Comparison of ENCODE assay signal across 19 cellular contexts in the genomic region with DNA sequence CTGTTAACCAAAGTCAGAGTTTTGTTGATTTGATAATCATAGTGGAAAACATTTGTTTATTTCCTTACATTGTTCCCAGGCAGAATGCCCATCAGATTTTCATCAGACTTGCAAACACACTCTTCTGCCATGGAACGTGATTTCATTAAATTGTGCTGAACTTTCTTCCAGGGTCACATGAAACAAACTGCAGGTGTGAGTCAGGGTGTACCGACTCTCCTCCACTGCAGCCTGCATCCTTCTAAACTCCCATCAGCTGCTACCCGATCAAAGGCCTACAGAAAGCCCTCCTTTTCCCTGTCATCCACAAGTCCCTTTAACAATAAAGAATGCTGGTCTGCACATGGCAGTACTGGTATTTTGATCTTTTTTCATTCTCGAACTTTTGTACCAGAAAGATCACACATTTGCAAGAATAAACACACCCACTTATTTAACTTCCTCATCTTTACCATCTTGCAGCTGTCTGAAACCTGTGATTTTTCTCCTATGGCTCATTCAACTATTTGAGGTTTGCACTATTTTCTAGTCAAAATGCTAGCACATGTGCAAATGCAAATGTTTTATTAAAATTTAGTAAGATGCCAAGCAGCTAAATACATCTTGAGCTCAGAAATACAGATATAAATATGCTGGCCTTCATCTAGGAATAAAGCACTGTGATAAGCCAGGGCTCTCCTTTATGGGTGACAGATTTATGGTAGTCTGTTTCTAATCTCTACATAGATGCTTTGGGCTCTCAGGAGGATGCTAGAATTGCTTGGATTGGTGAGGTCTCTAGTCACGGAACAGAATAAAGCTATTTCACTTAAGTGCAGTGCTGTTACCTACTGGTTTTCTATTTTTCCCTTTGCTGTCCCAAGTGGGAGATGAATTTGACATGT. TPM values are rescaled to one million over a fixed set of nuclear protein-coding genes. Genes with fewer than 3 reads are reported as not detected.
A peak's percentile ranks its signal among the peaks of the same experiment; 100 is the strongest.
DNase-seq lines count a peak whose midpoint lies in the region; ATAC-seq, FAIRE-seq and TF ChIP-seq lines count a peak whose summit lies in the region.
"Had no signal": no experiment of that assay in that cellular context is flagged by ENCODE, and none has a peak within 500 bp of the region (broad histone marks: within the 10 kb centered on the region; RNA-seq: fewer than 3 reads in every experiment).

No MANE protein-coding gene starts in this region.

- peak; percentile 67 for DNase-seq in NAMALWA (ENCODE audit: low spot score)
- no peak for DNase-seq in pancreas
- no peak for DNase-seq in stimulated activated CD4-positive, alpha-beta T cell treated with anti-CD3 and anti-CD28 coated beads, Interleukin-2, amount 100 ng/mL, for 24 hours
- DNase-seq in natural killer cell = no peak
- DNase-seq in foreskin keratinocyte = no peak
- DNase-seq: activated CD4-positive, alpha-beta T cell treated with anti-CD3 and anti-CD28 coated beads for 1 hour; activated naive CD8-positive, alpha-beta T cell treated with anti-CD3 and anti-CD28 coated beads, Interleukin-2, amount 50 U/mL, for 24 hours; glutamatergic neuron; NCI-H1417 treated with DMSO at 0.1 percent for 48 hours; NCI-H446; small intestine had no signal

- H3K27me3 Mint-ChIP-seq in nephron (ENCODE audit: low read depth) = no peaks in the 10 kb centered on the region
- H3K27me3 Mint-ChIP-seq in natural killer cell (ENCODE audit: low read depth in 2 of 2) = no peaks in the 10 kb centered on the region
- H3K27me3 Mint-ChIP-seq: activated naive CD8-positive, alpha-beta T cell treated with anti-CD3 and anti-CD28 coated beads, Interleukin-2, amount 50 U/mL, for 24 hours had no signal

- FAIRE-seq in pancreas (lab: Jason Lieb, UNC) = no peak
- FAIRE-seq: endothelial cell of umbilical vein, keratinocyte, small intestine had no signal

- no peaks in the 10 kb centered on the region for H3K9me3 Mint-ChIP-seq in nephron
- H3K9me3 Mint-ChIP-seq in natural killer cell = peaks cover 7 to 9% of the 10 kb centered on the region in 2 donors
- H3K9me3 Mint-ChIP-seq: activated naive CD8-positive, alpha-beta T cell treated with anti-CD3 and anti-CD28 coated beads, Interleukin-2, amount 50 U/mL, for 24 hours; T-helper 1 cell treated with Interleukin-12 subunit alpha and Interleukin-12 subunit beta and Interleukin-4 antibody, amounts not matched to agents 30 μg/mL and 1 μg/mL, for 36 hours had no signal

- no peaks in the 10 kb centered on the region for H3K9me3 ChIP-seq in pancreas

- no peak for TF ChIP-seq CTCF in nephron (IDR thresholded peaks at IDR 0.05; ENCODE audit: unreplicated experiment in 3 of 3)
- TF ChIP-seq CTCF in pancreas (IDR thresholded peaks at IDR 0.05) = no peak
- TF ChIP-seq CTCF in natural killer cell (IDR thresholded peaks at IDR 0.05) = no peak
- no peak for TF ChIP-seq CTCF in foreskin keratinocyte (conservative IDR thresholded peaks at IDR 0.05)

- no peaks in the 10 kb centered on the region for H3K36me3 ChIP-seq in pancreas

- H3K27me3 ChIP-seq in pancreas (no peaks in the 10 kb centered on the region), foreskin keratinocyte (no peaks in the 10 kb centered on the region)

- ATAC-seq in GM19043 (IDR thresholded peaks at IDR 0.05; ENCODE audit: low read depth, unreplicated experiment) (peak; percentile 62), HG02678 (IDR thresholded peaks at IDR 0.05; ENCODE audit: unreplicated experiment) (peak; percentile 82), pancreas (no peak), natural killer cell (no peak), foreskin keratinocyte (no peak)
- ATAC-seq: activated naive CD8-positive, alpha-beta T cell treated with anti-CD3 and anti-CD28 coated beads, Interleukin-2, amount 50 U/mL, for 24 hours; Panc1 had no signal

- H3K27ac Mint-ChIP-seq in nephron (peak overlapping the region; percentile 10 to 45 (median 14)), natural killer cell (no peak overlapping the region)
- H3K27ac Mint-ChIP-seq: activated naive CD8-positive, alpha-beta T cell treated with anti-CD3 and anti-CD28 coated beads, Interleukin-2, amount 50 U/mL, for 24 hours; CD14-positive monocyte; T-helper 1 cell treated with Interleukin-12 subunit alpha and Interleukin-12 subunit beta and Interleukin-4 antibody, amounts not matched to agents 30 μg/mL and 1 μg/mL, for 36 hours had no signal

- H3K4me3 Mint-ChIP-seq in nephron = no peak overlapping the region
- no peak overlapping the region for H3K4me3 Mint-ChIP-seq in natural killer cell
- H3K4me3 Mint-ChIP-seq: activated naive CD8-positive, alpha-beta T cell treated with anti-CD3 and anti-CD28 coated beads, Interleukin-2, amount 50 U/mL, for 24 hours; CD14-positive monocyte; T-helper 1 cell treated with Interleukin-12 subunit alpha and Interleukin-12 subunit beta and Interleukin-4 antibody, amounts not matched to agents 30 μg/mL and 1 μg/mL, for 36 hours had no signal

- H3K36me3 Mint-ChIP-seq in nephron (ENCODE audit: low read depth) (no peaks in the 10 kb centered on the region), natural killer cell (no peaks in the 10 kb centered on the region)
- H3K36me3 Mint-ChIP-seq: CD14-positive monocyte had no signal

- intact Hi-C loops in pancreas (cut with DNase I) (no loop called here), natural killer cell (cut with micrococcal nuclease) (no loop called here)

- 58 to 63% methylated on average over 5 of the region's 5 CpGs for WGBS in pancreas, 2 donors

- H3K4me1 ChIP-seq in pancreas (no peaks in the 10 kb centered on the region), foreskin keratinocyte (no peaks in the 10 kb centered on the region)

- no peak overlapping the region for H3K4me3 ChIP-seq in pancreas

- H3K27ac ChIP-seq in pancreas = no peak overlapping the region
- H3K27ac ChIP-seq in foreskin keratinocyte = no peak overlapping the region

- peaks cover 38% of the 10 kb centered on the region for H3K4me1 Mint-ChIP-seq in nephron
- H3K4me1 Mint-ChIP-seq in natural killer cell = no peaks in the 10 kb centered on the region
- H3K4me1 Mint-ChIP-seq: activated naive CD8-positive, alpha-beta T cell treated with anti-CD3 and anti-CD28 coated beads, Interleukin-2, amount 50 U/mL, for 24 hours; CD14-positive monocyte had no signal

RNA-seq across cellular contexts. Expression of gene ARHGAP24, which starts 25.8 kb away (rescaled TPM):
- total RNA-seq in pancreas (10 to 100 TPM; 16.5 to 34.7 (median 18.9) TPM), natural killer cell (1 to 10 TPM; 1.7 to 3.6 (median 1.7) TPM), foreskin keratinocyte (0.99 and 1.4 TPM in 2 replicates)
- polyA plus RNA-seq in pancreas (10 to 100 TPM; 10.5 to 11.5 TPM), foreskin keratinocyte (0.45 and 0.71 TPM in 2 replicates)

Comparison
In these comparisons a context has a peak if more than half of its experiments do, and no peak if none do; other contexts are left out.
1. ATAC-seq: peak in GM19043 (single experiment) and HG02678 (single experiment); none in pancreas (0 of 4), natural killer cell (0 of 3) and foreskin keratinocyte (single experiment).
2. H3K27ac Mint-ChIP-seq: peak in nephron (3 of 3); none in natural killer cell (0 of 2).